Comparison of ENCODE assay signal across 8 cellular contexts in the genomic region with DNA sequence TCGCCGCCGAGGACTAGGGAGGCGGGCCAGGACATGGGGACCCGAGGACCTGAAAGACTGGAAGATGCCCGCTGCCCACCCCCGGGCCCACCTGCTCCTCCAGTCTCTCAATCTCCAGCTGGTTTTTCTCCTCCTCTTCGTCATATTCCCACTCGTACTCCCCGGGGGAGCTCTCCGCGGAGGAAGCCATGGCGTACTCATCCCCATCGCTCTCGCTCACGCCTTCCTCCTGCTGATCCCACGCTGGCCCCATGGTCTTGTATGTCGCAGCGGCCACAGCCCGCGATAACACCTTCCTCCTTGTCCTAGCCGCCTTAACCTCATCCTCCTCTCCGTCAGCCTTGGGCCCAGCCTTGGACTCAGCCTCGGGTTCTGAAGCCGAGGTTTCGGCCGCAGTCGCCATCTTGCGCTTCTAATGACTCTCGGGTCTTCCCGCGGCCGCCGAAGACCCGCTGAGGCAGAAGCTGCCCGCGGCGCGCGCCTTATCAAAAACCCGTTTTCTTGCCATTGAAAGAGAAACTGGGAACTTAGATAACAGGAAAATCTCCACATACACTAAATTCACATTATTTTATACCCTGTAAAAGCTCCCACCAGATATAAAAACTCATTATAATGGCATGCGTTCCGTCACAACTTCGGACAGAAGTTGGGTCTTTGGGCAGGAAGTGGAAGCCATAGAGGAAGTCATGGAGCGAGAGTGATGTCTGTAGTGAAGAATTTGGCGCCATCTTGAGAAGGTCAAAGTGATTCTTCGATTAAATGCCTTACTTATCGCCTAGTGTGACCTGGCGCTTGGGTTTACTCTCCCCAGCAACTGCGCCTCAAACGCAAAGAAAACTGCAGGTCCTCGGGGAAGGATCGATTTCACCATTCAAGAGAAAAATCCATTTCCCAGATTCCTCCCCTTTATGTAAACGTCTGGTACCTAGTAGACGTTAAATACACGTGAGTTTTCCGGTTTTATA. TPM values are rescaled to one million over a fixed set of nuclear protein-coding genes. Genes with fewer than 3 reads are reported as not detected.
DNase-seq lines count a peak whose midpoint lies in the region; ATAC-seq and TF ChIP-seq lines count a peak whose summit lies in the region.

A gene with protein sequence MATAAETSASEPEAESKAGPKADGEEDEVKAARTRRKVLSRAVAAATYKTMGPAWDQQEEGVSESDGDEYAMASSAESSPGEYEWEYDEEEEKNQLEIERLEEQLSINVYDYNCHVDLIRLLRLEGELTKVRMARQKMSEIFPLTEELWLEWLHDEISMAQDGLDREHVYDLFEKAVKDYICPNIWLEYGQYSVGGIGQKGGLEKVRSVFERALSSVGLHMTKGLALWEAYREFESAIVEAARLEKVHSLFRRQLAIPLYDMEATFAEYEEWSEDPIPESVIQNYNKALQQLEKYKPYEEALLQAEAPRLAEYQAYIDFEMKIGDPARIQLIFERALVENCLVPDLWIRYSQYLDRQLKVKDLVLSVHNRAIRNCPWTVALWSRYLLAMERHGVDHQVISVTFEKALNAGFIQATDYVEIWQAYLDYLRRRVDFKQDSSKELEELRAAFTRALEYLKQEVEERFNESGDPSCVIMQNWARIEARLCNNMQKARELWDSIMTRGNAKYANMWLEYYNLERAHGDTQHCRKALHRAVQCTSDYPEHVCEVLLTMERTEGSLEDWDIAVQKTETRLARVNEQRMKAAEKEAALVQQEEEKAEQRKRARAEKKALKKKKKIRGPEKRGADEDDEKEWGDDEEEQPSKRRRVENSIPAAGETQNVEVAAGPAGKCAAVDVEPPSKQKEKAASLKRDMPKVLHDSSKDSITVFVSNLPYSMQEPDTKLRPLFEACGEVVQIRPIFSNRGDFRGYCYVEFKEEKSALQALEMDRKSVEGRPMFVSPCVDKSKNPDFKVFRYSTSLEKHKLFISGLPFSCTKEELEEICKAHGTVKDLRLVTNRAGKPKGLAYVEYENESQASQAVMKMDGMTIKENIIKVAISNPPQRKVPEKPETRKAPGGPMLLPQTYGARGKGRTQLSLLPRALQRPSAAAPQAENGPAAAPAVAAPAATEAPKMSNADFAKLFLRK (minus strand): TSS at position 422 of the 968 bp plus-strand sequence. CDS start 19 bp downstream, at position 403.

- H3K9me3 ChIP-seq in right atrium auricular region (no peaks in the 10 kb centered on the region), prostate gland (no peaks in the 10 kb centered on the region)

- intact Hi-C loops in prostate gland (cut with DNase I), result loop anchor here (5.0 kb wide), 2 partner anchors 296 to 531 kb away; a partner anchor contains a TSS

- H3K27me3 ChIP-seq in right atrium auricular region (no peaks in the 10 kb centered on the region), prostate gland (replicated peaks; ENCODE audit: insufficient read depth) (no peaks in the 10 kb centered on the region)

- peak; percentile 48 for TF ChIP-seq POLR2A in prostate gland (IDR thresholded peaks at IDR 0.05)

- H3K4me1 ChIP-seq in right atrium auricular region (peaks cover 0 to 57% of the 10 kb centered on the region in 2 donors), prostate gland (replicated peaks) (no peaks in the 10 kb centered on the region)

- H3K27ac ChIP-seq in angular gyrus (ENCODE audit: low read depth, low read length) (peak within 1 kb of the TSS; percentile 93), right atrium auricular region (peak within 1 kb of the TSS; percentile 87 to 90), prostate gland (peak within 1 kb of the TSS; percentile 88)

- peak; percentile 83 for DNase-seq in GM13977 (ENCODE audit: low spot score)
- peak; percentile 90 for DNase-seq in NCI-H1694 treated with DMSO at 0.1 percent for 48 hours (lab: John Stamatoyannopoulos, UW)
- peak; percentile 54 to 94 (median 74) for DNase-seq in T-helper 2 cell
- DNase-seq in right atrium auricular region (ENCODE audit: low spot score), result peak; percentile 78
- DNase-seq in prostate gland (ENCODE audit: low spot score), result peak; percentile 75
- DNase-seq in ureter (ENCODE audit: low spot score), result peak; percentile 77

- H3K4me3 ChIP-seq in right atrium auricular region (peak within 1 kb of the TSS; percentile 86 to 97), prostate gland (peak within 1 kb of the TSS; percentile 89 to 97)

- peaks cover 20% of the 10 kb centered on the region for H3K36me3 ChIP-seq in right atrium auricular region
- H3K36me3 ChIP-seq in prostate gland, result no peaks in the 10 kb centered on the region

- WGBS in prostate gland, result under 1% methylated on average over 57 of the region's 57 CpGs

- in situ Hi-C loops in GM13977 (cut with MboI; ENCODE audit: low pct_unique_long_range_greater_than_20kb, low sequenced_read_pairs, unreplicated experiment), result loop anchor here (5.0 kb wide), 1 partner anchor 241 kb away; no protein-coding TSS in a partner anchor

- TF ChIP-seq CTCF in GM13977 (IDR thresholded peaks at IDR 0.05; ENCODE audit: extremely low read depth, insufficient read depth, missing control alignments) (no peak), right atrium auricular region (IDR thresholded peaks at IDR 0.05) (no peak), prostate gland (IDR thresholded peaks at IDR 0.05) (no peak)

- peak; percentile 42 for ATAC-seq in HG02870 (IDR thresholded peaks at IDR 0.05; ENCODE audit: unreplicated experiment)

RNA-seq across cellular contexts. Expression of the gene that starts here (rescaled TPM):
- total RNA-seq in right atrium auricular region (10 to 100 TPM; 33.4 to 44.4 TPM), prostate gland (100 to 1,000 TPM in 1 of 2 donors, 10 to 100 TPM in 1; 54.1 to 112 TPM), ureter (64.9 TPM)

Comparison
In these comparisons a context has a peak if more than half of its experiments do, and no peak if none do; other contexts are left out.
1. Peak in every context shown above with its lines: DNase-seq, ATAC-seq, H3K4me3 ChIP-seq and H3K27ac ChIP-seq.